In genomic region chr2:65605427-65606058, GRCh38 we compare ENCODE assay signal across 14 cellular contexts.
A peak's percentile ranks its signal among the peaks of the same experiment; 100 is the strongest.
DNase-seq lines count a peak whose midpoint lies in the region; ATAC-seq and TF ChIP-seq lines count a peak whose summit lies in the region.
"Had no signal": no experiment of that assay in that cellular context is flagged by ENCODE, and none has a peak within 500 bp of the region (broad histone marks: within the 10 kb centered on the region; RNA-seq: fewer than 3 reads in every experiment).

No MANE protein-coding gene starts in this region.

- H3K9me3 Mint-ChIP-seq in dendritic cell treated with granulocyte-macrophage colony-stimulating factor and Interleukin-4, amounts not matched to agents 40 ng/mL and 50 ng/mL, for 4 days = no peaks in the 10 kb centered on the region
- H3K9me3 Mint-ChIP-seq: activated naive CD4-positive, alpha-beta T cell treated with anti-CD3 and anti-CD28 coated beads, Interleukin-2, amount 50 U/mL, for 24 hours; CD4-positive, CD25-positive, alpha-beta regulatory T cell; naive thymus-derived CD8-positive, alpha-beta T cell had no signal

- H3K9me3 ChIP-seq in right lobe of liver = no peaks in the 10 kb centered on the region

- intact Hi-C loops in dendritic cell treated with granulocyte-macrophage colony-stimulating factor and Interleukin-4, amounts not matched to agents 40 ng/mL and 50 ng/mL, for 4 days (cut with micrococcal nuclease) = no loop called here
- intact Hi-C loops in right lobe of liver (cut with DNase I) = no loop called here

- no peaks in the 10 kb centered on the region for H3K36me3 Mint-ChIP-seq in dendritic cell treated with granulocyte-macrophage colony-stimulating factor and Interleukin-4, amounts not matched to agents 40 ng/mL and 50 ng/mL, for 4 days (ENCODE audit: low read depth)
- H3K36me3 Mint-ChIP-seq: activated naive CD4-positive, alpha-beta T cell treated with anti-CD3 and anti-CD28 coated beads, Interleukin-2, amount 50 U/mL, for 24 hours; CD4-positive, CD25-positive, alpha-beta regulatory T cell; naive thymus-derived CD8-positive, alpha-beta T cell had no signal

- ATAC-seq in GM18498 (IDR thresholded peaks at IDR 0.05; ENCODE audit: unreplicated experiment) (peak; percentile 39), GM21360 (IDR thresholded peaks at IDR 0.05; ENCODE audit: unreplicated experiment) (peak; percentile 37), HG03108 (IDR thresholded peaks at IDR 0.05; ENCODE audit: unreplicated experiment) (peak; percentile 37), right lobe of liver (no peak)
- ATAC-seq: naive thymus-derived CD8-positive, alpha-beta T cell had no signal

- no peaks in the 10 kb centered on the region for H3K27me3 ChIP-seq in right lobe of liver

- H3K36me3 ChIP-seq in right lobe of liver = no peaks in the 10 kb centered on the region

- peaks cover 8% of the 10 kb centered on the region for H3K27me3 Mint-ChIP-seq in dendritic cell treated with granulocyte-macrophage colony-stimulating factor and Interleukin-4, amounts not matched to agents 40 ng/mL and 50 ng/mL, for 4 days
- H3K27me3 Mint-ChIP-seq: activated naive CD4-positive, alpha-beta T cell treated with anti-CD3 and anti-CD28 coated beads, Interleukin-2, amount 50 U/mL, for 24 hours; CD4-positive, CD25-positive, alpha-beta regulatory T cell had no signal

- no peaks in the 10 kb centered on the region for H3K4me1 ChIP-seq in right lobe of liver

- no peak overlapping the region for H3K4me3 ChIP-seq in right lobe of liver

- no peak for DNase-seq in central memory CD4-positive, alpha-beta T cell
- DNase-seq in COLO668 (lab: John Stamatoyannopoulos, UW; ENCODE audit: unreplicated experiment) (no peak), DMS79 (lab: John Stamatoyannopoulos, UW) (no peak), right lobe of liver (no peak)
- DNase-seq: HCEC 1CT; naive thymus-derived CD8-positive, alpha-beta T cell; NCI-H1436 treated with DMSO at 0.1 percent for 48 hours; SW 1271 had no signal

- H3K27ac ChIP-seq in right lobe of liver = no peak overlapping the region

- no peak overlapping the region for H3K4me3 Mint-ChIP-seq in dendritic cell treated with granulocyte-macrophage colony-stimulating factor and Interleukin-4, amounts not matched to agents 40 ng/mL and 50 ng/mL, for 4 days
- H3K4me3 Mint-ChIP-seq: activated naive CD4-positive, alpha-beta T cell treated with anti-CD3 and anti-CD28 coated beads, Interleukin-2, amount 50 U/mL, for 24 hours; CD4-positive, CD25-positive, alpha-beta regulatory T cell had no signal

- H3K4me1 Mint-ChIP-seq in dendritic cell treated with granulocyte-macrophage colony-stimulating factor and Interleukin-4, amounts not matched to agents 40 ng/mL and 50 ng/mL, for 4 days (ENCODE audit: low read depth) = peaks cover 43% of the 10 kb centered on the region

- TF ChIP-seq CTCF in right lobe of liver (IDR thresholded peaks at IDR 0.05) = no peak

- peak overlapping the region; percentile 48 for H3K27ac Mint-ChIP-seq in dendritic cell treated with granulocyte-macrophage colony-stimulating factor and Interleukin-4, amounts not matched to agents 40 ng/mL and 50 ng/mL, for 4 days
- H3K27ac Mint-ChIP-seq: activated naive CD4-positive, alpha-beta T cell treated with anti-CD3 and anti-CD28 coated beads, Interleukin-2, amount 50 U/mL, for 24 hours had no signal

- 88% methylated on average over 3 of the region's 3 CpGs for WGBS in right lobe of liver (ENCODE audit: insufficient coverage, low coverage, low lambda C conversion rate, missing lambda C conversion rate)

- no peak for TF ChIP-seq POLR2A in right lobe of liver (IDR thresholded peaks at IDR 0.05)

Comparison
In these comparisons a context has a peak if more than half of its experiments do, and no peak if none do; other contexts are left out.
1. ATAC-seq: peak in GM18498 (single experiment), GM21360 (single experiment) and HG03108 (single experiment); none in right lobe of liver (0 of 4).